In the genomic region with DNA sequence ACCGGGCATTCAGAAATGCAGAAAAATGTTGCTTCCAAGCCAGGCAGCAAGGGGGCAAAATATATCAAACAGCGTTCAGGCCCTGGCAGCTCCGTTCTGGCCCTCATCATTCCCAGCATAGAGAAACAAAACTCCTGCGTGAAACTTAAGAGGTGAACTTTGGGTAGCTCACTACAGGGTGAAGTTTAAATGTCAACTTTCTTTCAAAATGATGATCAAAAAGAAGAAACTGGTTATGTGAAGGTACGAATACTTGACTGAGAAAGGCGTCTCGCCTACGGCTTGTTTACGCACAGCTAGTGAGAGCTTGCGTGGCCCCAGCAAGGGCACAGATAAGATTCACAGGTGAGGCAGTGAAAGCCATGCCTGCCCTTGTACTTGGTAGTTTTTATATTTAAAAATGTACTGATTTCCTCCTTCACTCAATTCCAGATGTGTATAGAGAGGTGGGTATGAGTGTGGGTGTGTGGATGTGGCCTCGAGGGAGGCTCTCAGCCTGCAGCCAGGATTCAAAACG, we compare ENCODE assay signal across 9 cellular contexts.
DNase-seq lines count a peak whose midpoint lies in the region; ATAC-seq, FAIRE-seq and TF ChIP-seq lines count a peak whose summit lies in the region.
"Had no signal": no experiment of that assay in that cellular context is flagged by ENCODE, and none has a peak within 500 bp of the region (broad histone marks: within the 10 kb centered on the region; RNA-seq: fewer than 3 reads in every experiment).

No MANE protein-coding gene starts in this region.

- H3K27me3 ChIP-seq in HepG2 (ENCODE audit: control insufficient read depth in 1 of 2, insufficient read depth in 2 of 2, low read length in 2 of 2) = peaks cover 2 to 41% of the 10 kb centered on the region in 2 experiments; a peak in 4 of 5 replicates
- H3K27me3 ChIP-seq in GM23338 (ENCODE audit: insufficient read depth) = no peaks in the 10 kb centered on the region

- TF ChIP-seq CTCF in HepG2 (CRISPR knock-in tag; IDR thresholded peaks at IDR 0.05) (no peak), GM23338 (conservative IDR thresholded peaks at IDR 0.05; ENCODE audit: low read depth in 2 of 2) (no peak)

- TF ChIP-seq POLR2A in HepG2 (IDR thresholded peaks at IDR 0.05; ENCODE audit: insufficient read depth in 1 of 2, low read depth in 2 of 2, low read length in 2 of 2) = no peak

- no peak for FAIRE-seq in HepG2 (lab: Jason Lieb, UNC)

- H4K20me1 ChIP-seq in HepG2 (ENCODE audit: insufficient read depth, low read length) (no peaks in the 10 kb centered on the region), GM23338 (replicated peaks; ENCODE audit: insufficient read depth) (no peaks in the 10 kb centered on the region)

- no peak overlapping the region for H3K4me3 Mint-ChIP-seq in GM23338

- no peaks in the 10 kb centered on the region for H3F3A ChIP-seq in GM23338 (replicated peaks; ENCODE audit: low read depth)

- H2AFZ ChIP-seq in HepG2 (ENCODE audit: low read length) (no peak overlapping the region), GM23338 (no peak overlapping the region)

- no peaks in the 10 kb centered on the region for H3K36me3 Mint-ChIP-seq in GM23338 (ENCODE audit: low read depth)

- peak; percentile 31 for DNase-seq in activated effector memory CD4-positive, alpha-beta T cell treated with Interleukin-2 at 50 U/mL for 16 hours
- DNase-seq in stimulated activated CD4-positive, alpha-beta T cell treated with anti-CD3 and anti-CD28 coated beads, Interleukin-4, amount 100 ng/mL, for 24 hours = peak; percentile 81
- no peak for DNase-seq in HepG2 (ENCODE audit: low spot score)
- no peak for DNase-seq in NOMO-1 treated with dmso at 0.1 percent for 144 hours (lab: John Stamatoyannopoulos, UW; ENCODE audit: unreplicated experiment)
- DNase-seq in GM23338 (ENCODE audit: low spot score) = no peak
- no peak for DNase-seq in KG1 (lab: John Stamatoyannopoulos, UW)

- no peaks in the 10 kb centered on the region for H3K36me3 ChIP-seq in HepG2 (replicated peaks in 1 of 2; ENCODE audit: control insufficient read depth in 1 of 2, insufficient read depth in 2 of 2, low read length in 2 of 2)
- no peaks in the 10 kb centered on the region for H3K36me3 ChIP-seq in GM23338 (ENCODE audit: insufficient read depth)

- BruUV-seq in HepG2 (replicated peaks; lab: Mats Ljungman, UMichigan) = no TSS peak

- H3K4me1 ChIP-seq in HepG2 (ENCODE audit: insufficient read depth, low read length) (no peaks in the 10 kb centered on the region), GM23338 (ENCODE audit: insufficient read depth) (no peaks in the 10 kb centered on the region)

- H3K27ac Mint-ChIP-seq in GM23338 = no peak overlapping the region

- in situ Hi-C loops in HepG2 (cut with HindIII; ENCODE audit: extremely low pct_ligation_motif_present, low pct_unique_long_range_greater_than_20kb) = no loop called here

- peaks cover 9% of the 10 kb centered on the region for H3K27me3 Mint-ChIP-seq in GM23338 (ENCODE audit: insufficient read depth, low read depth, poor library complexity)

- intact Hi-C loops in HepG2 (cut with micrococcal nuclease; ENCODE audit: unreplicated experiment) = no loop called here

- no peak for TF ChIP-seq RAD21 in HepG2 (CRISPR knock-in tag; IDR thresholded peaks at IDR 0.05)

- peaks cover 10% of the 10 kb centered on the region for H3K4me1 Mint-ChIP-seq in GM23338

- no peaks in the 10 kb centered on the region for H3K79me2 ChIP-seq in HepG2 (ENCODE audit: insufficient read depth, low read length)
- H3K79me2 ChIP-seq in GM23338 (replicated peaks; ENCODE audit: insufficient read depth) = no peaks in the 10 kb centered on the region

- H3K9me2 ChIP-seq in GM23338 (ENCODE audit: insufficient read depth) = no peaks in the 10 kb centered on the region

- H3K27ac ChIP-seq in HepG2 (ENCODE audit: extremely low read length, insufficient read depth, low read length) (no peak overlapping the region), GM23338 (ENCODE audit: low read depth) (no peak overlapping the region)
- H3K27ac ChIP-seq: epithelial cell of prostate had no signal

- POLR2A ChIA-PET in HepG2 (lab: Yijun Ruan, JAX) = no interaction called here

- H3K4me3 ChIP-seq in HepG2 (replicated peaks in 1 of 3; ENCODE audit: insufficient read depth in 1 of 3, low read depth in 2 of 3, low read length in 3 of 3) = no peak overlapping the region
- H3K4me3 ChIP-seq in GM23338 = no peak overlapping the region

- H3K9me3 ChIP-seq in HepG2 (ENCODE audit: low read length) = no peaks in the 10 kb centered on the region

- CTCF ChIA-PET in HepG2 (lab: Yijun Ruan, JAX; ENCODE audit: low intra/inter-chr PET ratio, low total read pairs) = no interaction called here

- TF ChIP-seq EP300 in HepG2 (IDR thresholded peaks at IDR 0.05; ENCODE audit: low read depth in 2 of 2, low read length in 2 of 2) = no peak
- TF ChIP-seq EP300 in HepG2 (CRISPR knock-in tag; IDR thresholded peaks at IDR 0.05; ENCODE audit: borderline replicate concordance) = no peak

- no peak overlapping the region for H3K9ac ChIP-seq in HepG2 (ENCODE audit: insufficient read depth, low read depth, low read length)

- no peak overlapping the region for H3K4me2 ChIP-seq in HepG2 (ENCODE audit: low read depth, low read length)
- H3K4me2 ChIP-seq in GM23338 = no peak overlapping the region

- no peaks in the 10 kb centered on the region for H3K9me3 Mint-ChIP-seq in GM23338

- peak; percentile 29 for ATAC-seq in GM21423 (IDR thresholded peaks at IDR 0.05; ENCODE audit: unreplicated experiment)
- peak; percentile 32 for ATAC-seq in HG03558 (IDR thresholded peaks at IDR 0.05; ENCODE audit: extremely low read depth, unreplicated experiment)
- no peak for ATAC-seq in HepG2
- ATAC-seq in GM23338 = no peak

- 12% methylated on average over 12 of the region's 12 CpGs for WGBS in HepG2 (ENCODE audit: low lambda C conversion rate)

TF ChIP-seq in HepG2, 621 proteins besides CTCF, POLR2A, EP300 and RAD21 (continues in another document):
- TF ChIP-seq, protein P1, sequence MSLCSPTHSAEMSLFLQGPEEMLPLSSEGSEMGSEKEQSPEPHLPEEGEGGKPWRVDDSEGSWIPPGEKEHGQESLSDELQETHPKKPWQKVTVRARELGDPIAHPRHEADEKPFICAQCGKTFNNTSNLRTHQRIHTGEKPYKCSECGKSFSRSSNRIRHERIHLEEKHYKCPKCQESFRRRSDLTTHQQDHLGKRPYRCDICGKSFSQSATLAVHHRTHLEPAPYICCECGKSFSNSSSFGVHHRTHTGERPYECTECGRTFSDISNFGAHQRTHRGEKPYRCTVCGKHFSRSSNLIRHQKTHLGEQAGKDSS (CRISPR knock-in tag; IDR thresholded peaks at IDR 0.05; ENCODE audit: borderline replicate concordance, low read depth) = no peak

TF ChIP-seq in GM23338, 12 proteins besides CTCF, POLR2A, EP300 and RAD21 (continues in another document):
- TF ChIP-seq ETS1 (IDR thresholded peaks at IDR 0.05) (no peak), CREB1 (CRISPR knock-in tag; IDR thresholded peaks at IDR 0.05; ENCODE audit: low read depth) (no peak), EZH2phosphoT487 (IDR thresholded peaks at IDR 0.05; ENCODE audit: unreplicated experiment) (no peak), EZH2 (IDR thresholded peaks at IDR 0.05; ENCODE audit: low read depth, unreplicated experiment) (no peak), JUNB (IDR thresholded peaks at IDR 0.05; ENCODE audit: unreplicated experiment) (no peak), REST (IDR thresholded peaks at IDR 0.05; ENCODE audit: unreplicated experiment) (no peak), POLR2AphosphoS5 (IDR thresholded peaks at IDR 0.05; ENCODE audit: low read depth) (no peak), STAT1 (IDR thresholded peaks at IDR 0.05; ENCODE audit: unreplicated experiment) (no peak), ZNF114 (CRISPR knock-in tag; IDR thresholded peaks at IDR 0.05) (no peak), NANOG (IDR thresholded peaks at IDR 0.05; ENCODE audit: borderline replicate concordance) (no peak), ZNF331 (CRISPR knock-in tag; IDR thresholded peaks at IDR 0.05; ENCODE audit: low read depth) (no peak)

Comparison
In these comparisons a context has a peak if more than half of its experiments do, and no peak if none do; other contexts are left out.
1. ATAC-seq: peak in GM21423 (single experiment) and HG03558 (single experiment); none in HepG2 (single experiment) and GM23338 (single experiment).
2. DNase-seq: peak in activated effector memory CD4-positive, alpha-beta T cell treated with Interleukin-2 at 50 U/mL for 16 hours (single experiment) and stimulated activated CD4-positive, alpha-beta T cell treated with anti-CD3 and anti-CD28 coated beads, Interleukin-4, amount 100 ng/mL, for 24 hours (single experiment); none in HepG2 (single experiment), NOMO-1 treated with dmso at 0.1 percent for 144 hours (single experiment), GM23338 (single experiment) and KG1 (single experiment).